In the genomic region with DNA sequence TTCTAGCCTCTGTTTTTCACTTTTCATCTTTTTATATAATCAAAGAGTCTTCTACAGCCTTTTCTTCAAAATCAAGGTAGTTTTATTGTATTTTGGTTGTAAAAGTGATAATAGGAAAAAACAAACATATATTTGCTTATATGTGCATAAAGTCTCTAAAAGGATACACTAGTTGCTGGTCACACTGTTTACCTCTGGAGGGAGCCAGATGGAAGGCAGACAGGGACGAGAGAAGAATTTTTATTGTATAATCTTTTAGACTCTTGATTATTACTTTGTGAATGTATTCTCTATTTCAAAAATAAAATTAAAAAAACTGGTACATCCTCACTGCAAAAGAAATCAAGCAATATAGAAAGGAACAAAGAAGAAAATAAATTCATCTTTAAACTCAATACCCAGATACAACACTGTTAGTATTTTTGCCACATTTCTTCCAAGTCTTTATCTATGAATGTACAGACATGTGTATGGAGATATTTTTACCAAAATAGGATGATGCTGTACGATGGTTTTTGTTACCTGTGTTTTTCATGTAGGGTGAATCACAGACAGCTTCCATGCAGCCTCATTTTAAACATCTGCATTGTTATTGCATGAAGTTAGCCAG, we compare ENCODE assay signal across 9 cellular contexts. TPM values are rescaled to one million over a fixed set of nuclear protein-coding genes. Genes with fewer than 3 reads are reported as not detected.
DNase-seq lines count a peak whose midpoint lies in the region; ATAC-seq and TF ChIP-seq lines count a peak whose summit lies in the region.
"Had no signal": no experiment of that assay in that cellular context is flagged by ENCODE, and none has a peak within 500 bp of the region (broad histone marks: within the 10 kb centered on the region; RNA-seq: fewer than 3 reads in every experiment).

No MANE protein-coding gene starts in this region.

- WGBS in heart right ventricle, 2 donors: 1 to 3% methylated on average over 2 of the region's 2 CpGs
- WGBS in stomach, 5 donors: 5 to 13% (median 9%) methylated on average over 2 of the region's 2 CpGs

- TF ChIP-seq CTCF in 22Rv1 (IDR thresholded peaks at IDR 0.05): peak; percentile 85
- peak; percentile 70 for TF ChIP-seq CTCF in DND-41 (IDR thresholded peaks at IDR 0.05; ENCODE audit: borderline replicate concordance, extremely low read depth, low read length, poor library complexity, severe bottlenecking)
- peak; percentile 41 to 80 (median 66) for TF ChIP-seq CTCF in heart right ventricle (IDR thresholded peaks at IDR 0.05)
- TF ChIP-seq CTCF in stomach (IDR thresholded peaks at IDR 0.05): peak in 5 of 7 experiments; percentile 31 to 57 (median 43)

- H3K9me3 ChIP-seq in DND-41 (ENCODE audit: insufficient read depth, low read length, severe bottlenecking): no peaks in the 10 kb centered on the region
- no peaks in the 10 kb centered on the region for H3K9me3 ChIP-seq in heart right ventricle
- H3K9me3 ChIP-seq in stomach: no peaks in the 10 kb centered on the region

- CTCF ChIA-PET in activated CD8-positive, alpha-beta T cell treated with anti-CD3 and anti-CD28 coated beads, Interleukin-2, amount 10 ng/mL, durations not matched to agents 7 days and 5 days (lab: Charles Lee): interaction anchor here (0.7 to 4.6 kb wide), 4 partner anchors 14 to 347 kb away, joined by 3 to 24 read pairs (median 4); partner anchors contain the start of gene ALAD

- DNase-seq in DND-41 (peak; percentile 19), NAMALWA (ENCODE audit: low spot score) (peak; percentile 68), heart right ventricle (peak in 1 of 2 donors; percentile 34), stomach (peak; percentile 28), iPS-NIHi7 (ENCODE audit: extremely low spot score) (no peak)
- DNase-seq in activated CD8-positive, alpha-beta T cell treated with anti-CD3 and anti-CD28 coated beads, Interleukin-2, amount 10 ng/mL, durations not matched to agents 7 days and 5 days: peak; percentile 46

- no peaks in the 10 kb centered on the region for H4K20me1 ChIP-seq in DND-41 (ENCODE audit: insufficient read depth, low read length)

- no peaks in the 10 kb centered on the region for H3K4me1 ChIP-seq in DND-41 (ENCODE audit: insufficient read depth, low read length)
- peaks cover 0 to 28% (median 18%) of the 10 kb centered on the region in 9 donors for H3K4me1 ChIP-seq in heart right ventricle
- no peaks in the 10 kb centered on the region for H3K4me1 ChIP-seq in stomach

- no peaks in the 10 kb centered on the region for H3K36me3 Mint-ChIP-seq in activated CD8-positive, alpha-beta T cell treated with anti-CD3 and anti-CD28 coated beads, Interleukin-2, amount 10 ng/mL, durations not matched to agents 7 days and 5 days (ENCODE audit: low read depth)

- no peaks in the 10 kb centered on the region for H3K27me3 Mint-ChIP-seq in activated CD8-positive, alpha-beta T cell treated with anti-CD3 and anti-CD28 coated beads, Interleukin-2, amount 10 ng/mL, durations not matched to agents 7 days and 5 days (ENCODE audit: low read depth)

- no peaks in the 10 kb centered on the region for H3K9me3 Mint-ChIP-seq in activated CD8-positive, alpha-beta T cell treated with anti-CD3 and anti-CD28 coated beads, Interleukin-2, amount 10 ng/mL, durations not matched to agents 7 days and 5 days (ENCODE audit: insufficient read depth)

- H3K27ac ChIP-seq in 22Rv1 (no peak overlapping the region), DND-41 (ENCODE audit: low read length) (no peak overlapping the region), heart right ventricle (peak overlapping the region in 3 of 10 donors; percentile 71 to 77 (median 74)), stomach (no peak overlapping the region)

- no peak for TF ChIP-seq EP300 in stomach (IDR thresholded peaks at IDR 0.05)

- H3K9ac ChIP-seq in DND-41 (ENCODE audit: low read depth, low read length): no peak overlapping the region

- no peak overlapping the region for H2AFZ ChIP-seq in DND-41 (ENCODE audit: low read depth, low read length)

- no peak overlapping the region for H3K4me3 Mint-ChIP-seq in activated CD8-positive, alpha-beta T cell treated with anti-CD3 and anti-CD28 coated beads, Interleukin-2, amount 10 ng/mL, durations not matched to agents 7 days and 5 days

- intact Hi-C loops in heart right ventricle (cut with DNase I) (loop anchor here in 7 of 10 donors (1.0 to 10.0 kb wide), 6 partner anchors 93 to 348 kb away; partner anchors contain the start of gene ALAD (in 2 of the 7)), stomach (cut with DNase I; ENCODE audit: low total_unique reads) (no loop called here)

- H3K27me3 ChIP-seq in DND-41 (ENCODE audit: insufficient read depth, low read length, poor library complexity) (no peaks in the 10 kb centered on the region), heart right ventricle (no peaks in the 10 kb centered on the region), stomach (peaks cover 0 to 13% (median 0%) of the 10 kb centered on the region in 3 donors)

- H3K27ac Mint-ChIP-seq in activated CD8-positive, alpha-beta T cell treated with anti-CD3 and anti-CD28 coated beads, Interleukin-2, amount 10 ng/mL, durations not matched to agents 7 days and 5 days: no peak overlapping the region

- no peak for TF ChIP-seq POLR2A in stomach (IDR thresholded peaks at IDR 0.05)

- POLR2A ChIA-PET in activated CD8-positive, alpha-beta T cell treated with anti-CD3 and anti-CD28 coated beads, Interleukin-2, amount 10 ng/mL, durations not matched to agents 7 days and 5 days (lab: Charles Lee): no interaction called here

- H3K4me1 Mint-ChIP-seq in activated CD8-positive, alpha-beta T cell treated with anti-CD3 and anti-CD28 coated beads, Interleukin-2, amount 10 ng/mL, durations not matched to agents 7 days and 5 days (ENCODE audit: low read depth): no peaks in the 10 kb centered on the region

- peak; percentile 58; the same call in 2 of the 3 replicates for ATAC-seq in DND-41 (ENCODE audit: insufficient read depth, low read depth)
- peak; percentile 53 for ATAC-seq in activated CD8-positive, alpha-beta T cell treated with anti-CD3 and anti-CD28 coated beads, Interleukin-2, amount 10 ng/mL, durations not matched to agents 7 days and 5 days
- peak in 3 of 8 donors; percentile 69 to 76 (median 72) for ATAC-seq in heart right ventricle
- no peak for ATAC-seq in GM18502 (IDR thresholded peaks at IDR 0.05; ENCODE audit: poor library complexity, unreplicated experiment)

- no peak overlapping the region for H3K4me2 ChIP-seq in DND-41 (ENCODE audit: insufficient read depth, low read length)

- no peaks in the 10 kb centered on the region for H3K79me2 ChIP-seq in DND-41 (ENCODE audit: insufficient read depth, low read length)

- H3K36me3 ChIP-seq in DND-41 (ENCODE audit: insufficient read depth, low read length) (no peaks in the 10 kb centered on the region), heart right ventricle (no peaks in the 10 kb centered on the region), stomach (no peaks in the 10 kb centered on the region)

- H3K4me3 ChIP-seq in DND-41 (ENCODE audit: low read depth in 1 of 2, low read length in 2 of 2) (no peak overlapping the region), heart right ventricle (no peak overlapping the region), stomach (no peak overlapping the region)

RNA-seq across cellular contexts. Expression of gene RNF183, which starts 6.1 kb away (rescaled TPM):
- total RNA-seq in activated CD8-positive, alpha-beta T cell treated with anti-CD3 and anti-CD28 coated beads, Interleukin-2, amount 10 ng/mL, durations not matched to agents 7 days and 5 days: not detected
- total RNA-seq in heart right ventricle: under 1 TPM in 1 of 10 donors, not detected in 9; 0.53 TPM
- polyA plus RNA-seq in heart right ventricle: under 1 TPM in 1 of 2 donors, not detected in 1; 0.03 TPM
- 1 to 10 TPM in 2 of 5 donors, under 1 TPM in 1, not detected in 2; 0.43 to 5.0 (median 1.8) TPM for total RNA-seq in stomach
- 1 to 10 TPM in 2 of 3 donors, under 1 TPM in 1; 0.46 to 5.6 (median 1.2) TPM for polyA plus RNA-seq in stomach
- total RNA-seq: subcutaneous adipose tissue had no signal

RNA-seq across cellular contexts. Expression of gene WDR31, which starts 30.8 kb away (rescaled TPM):
- total RNA-seq in activated CD8-positive, alpha-beta T cell treated with anti-CD3 and anti-CD28 coated beads, Interleukin-2, amount 10 ng/mL, durations not matched to agents 7 days and 5 days: under 1 TPM; 0.47 to 0.92 TPM
- total RNA-seq in heart right ventricle: 10 to 100 TPM; 13.6 to 29.0 (median 18.8) TPM
- 1 to 10 TPM; 3.4 to 7.9 TPM for polyA plus RNA-seq in heart right ventricle
- total RNA-seq in stomach: 1 to 10 TPM in 2 of 5 donors, under 1 TPM in 2, not detected in 1; 0.29 to 5.0 (median 0.96) TPM
- 1 to 10 TPM; 1.2 to 1.5 (median 1.3) TPM for polyA plus RNA-seq in stomach

RNA-seq across cellular contexts. Expression of gene PRPF4, which starts 33.9 kb away (rescaled TPM):
- total RNA-seq in activated CD8-positive, alpha-beta T cell treated with anti-CD3 and anti-CD28 coated beads, Interleukin-2, amount 10 ng/mL, durations not matched to agents 7 days and 5 days: 10 to 100 TPM; 33.3 to 37.3 TPM
- total RNA-seq in heart right ventricle (10 to 100 TPM; 10.7 to 17.2 (median 13.3) TPM), stomach (10 to 100 TPM in 2 of 5 donors, 1 to 10 TPM in 3; 3.2 to 25.0 (median 9.9) TPM)
- polyA plus RNA-seq in heart right ventricle (10 to 100 TPM in 1 of 2 donors, 1 to 10 TPM in 1; 5.3 to 13.7 TPM), stomach (10 to 100 TPM in 2 of 3 donors, 1 to 10 TPM in 1; 7.8 to 11.4 (median 10.0) TPM)

RNA-seq across cellular contexts. Expression of gene CDC26, which starts 33.9 kb away (rescaled TPM):
- 10 to 100 TPM; 26.1 to 28.9 TPM for total RNA-seq in activated CD8-positive, alpha-beta T cell treated with anti-CD3 and anti-CD28 coated beads, Interleukin-2, amount 10 ng/mL, durations not matched to agents 7 days and 5 days
- total RNA-seq in heart right ventricle (10 to 100 TPM; 26.7 to 39.7 (median 30.8) TPM), stomach (10 to 100 TPM in 4 of 5 donors, 1 to 10 TPM in 1; 7.2 to 46.1 (median 25.4) TPM)
- polyA plus RNA-seq in heart right ventricle (10 to 100 TPM; 24.6 to 48.8 TPM), stomach (10 to 100 TPM; 28.2 to 66.4 (median 45.3) TPM)

RNA-seq across cellular contexts. Expression of gene BSPRY, which starts 40.0 kb away (rescaled TPM):
- total RNA-seq in activated CD8-positive, alpha-beta T cell treated with anti-CD3 and anti-CD28 coated beads, Interleukin-2, amount 10 ng/mL, durations not matched to agents 7 days and 5 days: 1 to 10 TPM; 4.0 to 4.4 TPM
- total RNA-seq in heart right ventricle: 1 to 10 TPM in 8 of 10 donors, under 1 TPM in 2; 0.55 to 4.2 (median 1.6) TPM
- 1 to 10 TPM in 1 of 2 donors, under 1 TPM in 1; 0.44 to 2.8 TPM for polyA plus RNA-seq in heart right ventricle
- total RNA-seq in stomach: 10 to 100 TPM in 4 of 5 donors, 1 to 10 TPM in 1; 2.2 to 60.3 (median 16.0) TPM
- polyA plus RNA-seq in stomach: 10 to 100 TPM; 16.1 to 28.9 (median 24.5) TPM
